In genomic region chr5:79840085-79840990, GRCh38 we compare ENCODE assay signal across 18 cellular contexts.
A peak's percentile ranks its signal among the peaks of the same experiment; 100 is the strongest.
DNase-seq lines count a peak whose midpoint lies in the region; ATAC-seq and TF ChIP-seq lines count a peak whose summit lies in the region.
"Had no signal": no experiment of that assay in that cellular context is flagged by ENCODE, and none has a peak within 500 bp of the region (broad histone marks: within the 10 kb centered on the region; RNA-seq: fewer than 3 reads in every experiment).

No MANE protein-coding gene starts in this region.

- H3K4me2 ChIP-seq in MM.1S (ENCODE audit: low read depth, low read length), result no peak overlapping the region

- peak overlapping the region; percentile 11 for H3K27ac Mint-ChIP-seq in mesothelial cell of epicardium
- H3K27ac Mint-ChIP-seq: activated CD8-positive, alpha-beta memory T cell treated with anti-CD3 and anti-CD28 coated beads, Interleukin-2, amount 10 ng/mL, durations not matched to agents 7 days and 5 days; activated naive CD8-positive, alpha-beta T cell treated with anti-CD3 and anti-CD28 coated beads for 36 hours; activated T-helper 17 cell treated with anti-CD3 and anti-CD28 coated beads, Interleukin-2, amount 50 U/mL, for 72 hours; dendritic cell treated with granulocyte-macrophage colony-stimulating factor and Interleukin-4, amounts not matched to agents 40 ng/mL and 50 ng/mL, for 4 days; stimulated activated memory B cell treated with anti-CD40 and anti-IgM and Interleukin-4, amounts not matched to agents 10 μg/mL and 1 μg/mL and 100 μg/mL, for 72 hours had no signal

- H3K4me3 ChIP-seq in MM.1S (ENCODE audit: low read length), result no peak overlapping the region
- no peak overlapping the region for H3K4me3 ChIP-seq in coronary artery
- H3K4me3 ChIP-seq in MG63, result no peak overlapping the region
- H3K4me3 ChIP-seq: right lobe of liver, tibial nerve had no signal

- no peaks in the 10 kb centered on the region for H3K36me3 ChIP-seq in MM.1S (replicated peaks; ENCODE audit: insufficient read depth, low read length)
- no peaks in the 10 kb centered on the region for H3K36me3 ChIP-seq in MG63
- H3K36me3 ChIP-seq: right lobe of liver, tibial nerve had no signal

- no peaks in the 10 kb centered on the region for H3K9me2 ChIP-seq in MM.1S (replicated peaks; ENCODE audit: insufficient read depth, low read length)

- no peaks in the 10 kb centered on the region for H4K20me1 ChIP-seq in MM.1S (ENCODE audit: insufficient read depth, low read length)

- no peaks in the 10 kb centered on the region for H3K4me1 ChIP-seq in MM.1S (ENCODE audit: low read length)
- H3K4me1 ChIP-seq: Caco-2, foreskin keratinocyte, right lobe of liver had no signal

- H3K4me3 Mint-ChIP-seq in mesothelial cell of epicardium, result no peak overlapping the region
- H3K4me3 Mint-ChIP-seq: activated CD8-positive, alpha-beta memory T cell treated with anti-CD3 and anti-CD28 coated beads, Interleukin-2, amount 10 ng/mL, durations not matched to agents 7 days and 5 days; activated naive CD8-positive, alpha-beta T cell treated with anti-CD3 and anti-CD28 coated beads for 36 hours; activated T-helper 17 cell treated with anti-CD3 and anti-CD28 coated beads, Interleukin-2, amount 50 U/mL, for 72 hours; dendritic cell treated with granulocyte-macrophage colony-stimulating factor and Interleukin-4, amounts not matched to agents 40 ng/mL and 50 ng/mL, for 4 days; stimulated activated memory B cell treated with anti-CD40 and anti-IgM and Interleukin-4, amounts not matched to agents 10 μg/mL and 1 μg/mL and 100 μg/mL, for 72 hours had no signal

- peaks cover 39% of the 10 kb centered on the region for H3K4me1 Mint-ChIP-seq in mesothelial cell of epicardium
- H3K4me1 Mint-ChIP-seq: stimulated activated memory B cell treated with anti-CD40 and anti-IgM and Interleukin-4, amounts not matched to agents 10 μg/mL and 1 μg/mL and 100 μg/mL, for 72 hours had no signal

- no peak for ATAC-seq in GM21825 (IDR thresholded peaks at IDR 0.05; ENCODE audit: unreplicated experiment)
- ATAC-seq: activated CD8-positive, alpha-beta memory T cell treated with anti-CD3 and anti-CD28 coated beads, Interleukin-2, amount 10 ng/mL, durations not matched to agents 7 days and 5 days; activated T-helper 17 cell treated with anti-CD3 and anti-CD28 coated beads, Interleukin-2, amount 50 U/mL, for 72 hours; foreskin keratinocyte; right lobe of liver; stimulated activated memory B cell treated with anti-CD40 and anti-IgM and Interleukin-4, amounts not matched to agents 10 μg/mL and 1 μg/mL and 100 μg/mL, for 72 hours had no signal

- H3K27me3 ChIP-seq in MM.1S (replicated peaks; ENCODE audit: insufficient read depth, low read length) (no peaks in the 10 kb centered on the region), MG63 (no peaks in the 10 kb centered on the region)
- H3K27me3 ChIP-seq: right lobe of liver, tibial nerve had no signal

- no peaks in the 10 kb centered on the region for H3F3A ChIP-seq in MM.1S (ENCODE audit: insufficient read depth, low read length)

- H3K9me3 Mint-ChIP-seq in mesothelial cell of epicardium, result no peaks in the 10 kb centered on the region
- H3K9me3 Mint-ChIP-seq: activated naive CD8-positive, alpha-beta T cell treated with anti-CD3 and anti-CD28 coated beads for 36 hours; activated T-helper 17 cell treated with anti-CD3 and anti-CD28 coated beads, Interleukin-2, amount 50 U/mL, for 72 hours; dendritic cell treated with granulocyte-macrophage colony-stimulating factor and Interleukin-4, amounts not matched to agents 40 ng/mL and 50 ng/mL, for 4 days; stimulated activated memory B cell treated with anti-CD40 and anti-IgM and Interleukin-4, amounts not matched to agents 10 μg/mL and 1 μg/mL and 100 μg/mL, for 72 hours had no signal

- H3K9me3 ChIP-seq in MM.1S (replicated peaks; ENCODE audit: insufficient read depth, low read length) (no peaks in the 10 kb centered on the region), MG63 (no peaks in the 10 kb centered on the region)
- H3K9me3 ChIP-seq: Caco-2, right lobe of liver, tibial nerve had no signal

- no peak for DNase-seq in MM.1S
- DNase-seq in coronary artery (ENCODE audit: low spot score), result peak; percentile 61
- no peak for DNase-seq in mesothelial cell of epicardium (ENCODE audit: low spot score in 2 of 2, unreplicated experiment in 2 of 2)
- no peak for DNase-seq in MG63
- DNase-seq in NCI-H1048 (lab: John Stamatoyannopoulos, UW), result no peak
- DNase-seq: activated CD8-positive, alpha-beta memory T cell treated with anti-CD3 and anti-CD28 coated beads, Interleukin-2, amount 10 ng/mL, durations not matched to agents 7 days and 5 days; activated naive CD8-positive, alpha-beta T cell treated with anti-CD3 and anti-CD28 coated beads for 36 hours; Caco-2; foreskin keratinocyte; mesendoderm; NCI-H774 had no signal

- H3K79me2 ChIP-seq in MM.1S (ENCODE audit: low read length), result no peaks in the 10 kb centered on the region

- 0 out of 2 replicates have a peak overlapping the region, but pooled peaks have one; percentile 17 for H2AFZ ChIP-seq in MM.1S (ENCODE audit: low read length)

- TF ChIP-seq CTCF in MM.1S (IDR thresholded peaks at IDR 0.05; ENCODE audit: low read length) (no peak), coronary artery (IDR thresholded peaks at IDR 0.05) (no peak), mesothelial cell of epicardium (IDR thresholded peaks at IDR 0.05; ENCODE audit: unreplicated experiment) (no peak)

- H3K36me3 Mint-ChIP-seq in mesothelial cell of epicardium, result no peaks in the 10 kb centered on the region
- H3K36me3 Mint-ChIP-seq: activated naive CD8-positive, alpha-beta T cell treated with anti-CD3 and anti-CD28 coated beads for 36 hours; stimulated activated memory B cell treated with anti-CD40 and anti-IgM and Interleukin-4, amounts not matched to agents 10 μg/mL and 1 μg/mL and 100 μg/mL, for 72 hours had no signal

- no peak overlapping the region for H3K9ac ChIP-seq in MM.1S (ENCODE audit: low read length)

- H3K27ac ChIP-seq in MM.1S (ENCODE audit: low read length) (no peak overlapping the region), coronary artery (no peak overlapping the region), temporal lobe (ENCODE audit: low read depth, low read length) (peak overlapping the region; percentile 52)
- H3K27ac ChIP-seq: foreskin keratinocyte, right lobe of liver, tibial nerve had no signal

- peaks cover 10% of the 10 kb centered on the region for H3K27me3 Mint-ChIP-seq in mesothelial cell of epicardium (ENCODE audit: low read depth)
